Comparison of ENCODE assay signal across 12 cellular contexts in genomic region chr2:86783615-86784339, GRCh38. TPM values are rescaled to one million over a fixed set of nuclear protein-coding genes. Genes with fewer than 3 reads are reported as not detected.
A peak's percentile ranks its signal among the peaks of the same experiment; 100 is the strongest.
DNase-seq lines count a peak whose midpoint lies in the region; ATAC-seq and TF ChIP-seq lines count a peak whose summit lies in the region.
"Had no signal": no experiment of that assay in that cellular context is flagged by ENCODE, and none has a peak within 500 bp of the region (broad histone marks: within the 10 kb centered on the region; RNA-seq: fewer than 3 reads in every experiment).

No MANE protein-coding gene starts in this region.

- H3K4me1 ChIP-seq in thyroid gland = peaks cover 5 to 10% of the 10 kb centered on the region in 2 donors

- no peak overlapping the region for H3K4me3 Mint-ChIP-seq in activated T-helper 1 cell treated with anti-CD3 and anti-CD28 coated beads, Interleukin-12 subunit alpha, Interleukin-12 subunit beta, Interleukin-2, Interleukin-4 antibody, amounts not matched to agents 30 ng/mL and 10 ng/mL and 1 ng/mL, durations not matched to agents 14 hours and 24 hours and 36 hours
- H3K4me3 Mint-ChIP-seq: T-helper 2 cell treated with Interferon-gamma antibody and Interleukin-4, amounts not matched to agents 5 μg/mL and 100 μg/mL, for 36 hours had no signal

- H3K27ac ChIP-seq in thyroid gland = no peak overlapping the region

- H3K27me3 ChIP-seq in thyroid gland = no peaks in the 10 kb centered on the region

- DNase-seq in activated CD4-positive, CD25-positive, alpha-beta regulatory T cell (lab: John Stamatoyannopoulos, UW) = no peak
- DNase-seq in stimulated activated CD8-positive, alpha-beta memory T cell treated with anti-CD3 and anti-CD28 coated beads, Interleukin-4, amount 100 ng/mL, for 48 hours = peak; percentile 65
- no peak for DNase-seq in activated T-helper 1 cell treated with anti-CD3 and anti-CD28 coated beads, Interleukin-12 subunit alpha, Interleukin-12 subunit beta, Interleukin-2, Interleukin-4 antibody, amounts not matched to agents 30 ng/mL and 10 ng/mL and 1 ng/mL, durations not matched to agents 14 hours and 24 hours and 36 hours (ENCODE audit: low spot score)
- DNase-seq in thyroid gland (no peak), AG20443 (ENCODE audit: low spot score) (no peak)
- DNase-seq: NCI-H187 treated with DMSO at 0.1 percent for 48 hours had no signal

- intact Hi-C loops in activated T-helper 1 cell treated with anti-CD3 and anti-CD28 coated beads, Interleukin-12 subunit alpha, Interleukin-12 subunit beta, Interleukin-2, Interleukin-4 antibody, amounts not matched to agents 30 ng/mL and 10 ng/mL and 1 ng/mL, durations not matched to agents 14 hours and 24 hours and 36 hours (cut with micrococcal nuclease) = no loop called here
- intact Hi-C loops in thyroid gland (cut with DNase I) = no loop called here

- peaks cover 25% of the 10 kb centered on the region for H3K27me3 Mint-ChIP-seq in activated T-helper 1 cell treated with anti-CD3 and anti-CD28 coated beads, Interleukin-12 subunit alpha, Interleukin-12 subunit beta, Interleukin-2, Interleukin-4 antibody, amounts not matched to agents 30 ng/mL and 10 ng/mL and 1 ng/mL, durations not matched to agents 14 hours and 24 hours and 36 hours (ENCODE audit: insufficient read depth)

- no peak for TF ChIP-seq POLR2A in thyroid gland (IDR thresholded peaks at IDR 0.05)

- no peak overlapping the region for H3K27ac Mint-ChIP-seq in activated T-helper 1 cell treated with anti-CD3 and anti-CD28 coated beads, Interleukin-12 subunit alpha, Interleukin-12 subunit beta, Interleukin-2, Interleukin-4 antibody, amounts not matched to agents 30 ng/mL and 10 ng/mL and 1 ng/mL, durations not matched to agents 14 hours and 24 hours and 36 hours
- H3K27ac Mint-ChIP-seq: T-helper 2 cell treated with Interferon-gamma antibody and Interleukin-4, amounts not matched to agents 5 μg/mL and 100 μg/mL, for 36 hours had no signal

- WGBS in thyroid gland, 2 donors = 83 to 89% methylated on average over 8 of the region's 8 CpGs

- no peaks in the 10 kb centered on the region for H3K9me3 ChIP-seq in thyroid gland

- TF ChIP-seq CTCF in thyroid gland (IDR thresholded peaks at IDR 0.05) = no peak

- no peaks in the 10 kb centered on the region for H3K36me3 Mint-ChIP-seq in activated T-helper 1 cell treated with anti-CD3 and anti-CD28 coated beads, Interleukin-12 subunit alpha, Interleukin-12 subunit beta, Interleukin-2, Interleukin-4 antibody, amounts not matched to agents 30 ng/mL and 10 ng/mL and 1 ng/mL, durations not matched to agents 14 hours and 24 hours and 36 hours (ENCODE audit: low read depth)

- peak; percentile 21 to 53 for ATAC-seq in activated CD4-positive, CD25-positive, alpha-beta regulatory T cell treated with anti-CD3 and anti-CD28 coated beads, Interleukin-2, amount 50 U/mL, for 24 hours
- ATAC-seq in GM21737 (IDR thresholded peaks at IDR 0.05; ENCODE audit: unreplicated experiment) (peak; percentile 96), HG03457 (IDR thresholded peaks at IDR 0.05; ENCODE audit: unreplicated experiment) (peak; percentile 86)

- no peaks in the 10 kb centered on the region for H3K4me1 Mint-ChIP-seq in activated T-helper 1 cell treated with anti-CD3 and anti-CD28 coated beads, Interleukin-12 subunit alpha, Interleukin-12 subunit beta, Interleukin-2, Interleukin-4 antibody, amounts not matched to agents 30 ng/mL and 10 ng/mL and 1 ng/mL, durations not matched to agents 14 hours and 24 hours and 36 hours (ENCODE audit: low read depth)

- H3K4me3 ChIP-seq in thyroid gland (replicated peaks in 1 of 3) = no peak overlapping the region

- no peaks in the 10 kb centered on the region for H3K9me3 Mint-ChIP-seq in activated T-helper 1 cell treated with anti-CD3 and anti-CD28 coated beads, Interleukin-12 subunit alpha, Interleukin-12 subunit beta, Interleukin-2, Interleukin-4 antibody, amounts not matched to agents 30 ng/mL and 10 ng/mL and 1 ng/mL, durations not matched to agents 14 hours and 24 hours and 36 hours
- H3K9me3 Mint-ChIP-seq: T-helper 2 cell treated with Interferon-gamma antibody and Interleukin-4, amounts not matched to agents 5 μg/mL and 100 μg/mL, for 36 hours had no signal

- H3K36me3 ChIP-seq in thyroid gland = no peaks in the 10 kb centered on the region

RNA-seq across cellular contexts. Expression of gene CD8A, which starts 6.9 kb away (rescaled TPM):
- total RNA-seq in activated T-helper 1 cell treated with anti-CD3 and anti-CD28 coated beads, Interleukin-12 subunit alpha, Interleukin-12 subunit beta, Interleukin-2, Interleukin-4 antibody, amounts not matched to agents 30 ng/mL and 10 ng/mL and 1 ng/mL, durations not matched to agents 14 hours and 24 hours and 36 hours = 2.2 and 2.4 TPM in 2 replicates
- total RNA-seq in thyroid gland = 1 to 10 TPM; 1.2 to 4.3 (median 2.3) TPM
- total RNA-seq: A673, glomerular endothelial cell had no signal

Comparison
In these comparisons a context has a peak if more than half of its experiments do, and no peak if none do; other contexts are left out.
1. ATAC-seq: peak in every context shown above with its lines; median percentile 96 in GM21737; 86 in HG03457; 37 in activated CD4-positive, CD25-positive, alpha-beta regulatory T cell treated with anti-CD3 and anti-CD28 coated beads, Interleukin-2, amount 50 U/mL, for 24 hours.